Comparison of ENCODE assay signal across 15 cellular contexts in the genomic region with DNA sequence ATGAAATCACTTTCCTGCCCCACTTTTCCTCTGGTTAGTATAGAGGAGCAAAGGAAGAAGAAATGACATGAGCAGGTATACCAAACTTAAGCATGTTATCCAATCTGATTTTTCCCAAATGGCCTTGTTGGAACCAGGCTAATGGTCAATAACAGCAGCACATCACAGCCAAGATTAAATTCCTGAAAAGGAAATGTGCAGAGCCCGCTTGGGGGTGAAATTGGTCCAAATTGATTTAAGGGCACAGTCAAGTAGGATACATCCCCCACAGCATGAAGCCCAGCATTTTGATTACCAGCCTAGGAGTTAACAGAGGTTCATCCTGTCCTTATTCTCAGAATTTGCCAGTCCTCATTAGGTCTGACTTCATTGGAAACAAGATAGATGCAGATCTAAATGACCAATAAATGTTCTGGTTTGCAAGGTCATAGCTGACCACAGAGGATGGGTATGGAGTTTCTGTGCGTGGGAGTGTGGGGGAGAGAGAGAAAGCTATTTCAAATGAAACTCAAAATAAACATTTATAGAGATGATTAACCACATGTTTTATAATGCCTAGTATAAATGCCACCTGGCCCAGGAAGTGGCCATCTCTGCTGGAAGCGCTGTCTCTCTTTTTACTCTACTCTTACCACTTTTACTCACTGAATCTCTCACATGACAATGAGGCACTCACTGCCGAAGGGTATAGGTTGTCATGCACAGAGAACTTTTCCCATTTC. TPM values are rescaled to one million over a fixed set of nuclear protein-coding genes. Genes with fewer than 3 reads are reported as not detected.
DNase-seq lines count a peak whose midpoint lies in the region; ATAC-seq and TF ChIP-seq lines count a peak whose summit lies in the region.
"Had no signal": no experiment of that assay in that cellular context is flagged by ENCODE, and none has a peak within 500 bp of the region (broad histone marks: within the 10 kb centered on the region; RNA-seq: fewer than 3 reads in every experiment).

No MANE protein-coding gene starts in this region.

- POLR2A ChIA-PET in PC-3 (lab: Charles Lee; ENCODE audit: unreplicated experiment): interaction anchor here (0.6 kb wide), 2 partner anchors 294 to 1184 kb away, joined by 3 to 4 read pairs; no protein-coding TSS in a partner anchor

- H2AFZ ChIP-seq in PC-3 (ENCODE audit: low read length): no peak overlapping the region

- H3K4me2 ChIP-seq in PC-3 (ENCODE audit: low read length): peak overlapping the region; percentile 28

- DNase-seq in ELR (ENCODE audit: low read depth) (peak; percentile 56), PC-3 (peak; percentile 83), fibroblast of gingiva (ENCODE audit: low read depth) (peak; percentile 79), skeletal muscle cell (ENCODE audit: low read depth) (peak; percentile 41), upper lobe of left lung (no peak), GM13976 (ENCODE audit: low spot score) (no peak), germinal center (ENCODE audit: low spot score) (no peak)
- DNase-seq: activated CD4-positive, CD25-positive, alpha-beta regulatory T cell treated with anti-CD3 and anti-CD28 coated beads, Interleukin-2, amount 50 U/mL, for 72 hours; activated naive CD8-positive, alpha-beta T cell treated with anti-CD3 and anti-CD28 coated beads, Interleukin-2, amount 50 U/mL, for 24 hours; CD4-positive, CD25-positive, alpha-beta regulatory T cell; dermis blood vessel endothelial cell; stimulated activated CD4-positive, alpha-beta T cell treated with anti-CD3 and anti-CD28 coated beads, Interleukin-4, amount 100 ng/mL, for 24 hours had no signal

- H3K27me3 ChIP-seq in PC-3 (ENCODE audit: low read length): no peaks in the 10 kb centered on the region
- H3K27me3 ChIP-seq in upper lobe of left lung: no peaks in the 10 kb centered on the region

- no peaks in the 10 kb centered on the region for H3K9me3 ChIP-seq in PC-3 (ENCODE audit: low read length)
- no peaks in the 10 kb centered on the region for H3K9me3 ChIP-seq in upper lobe of left lung

- no peak for TF ChIP-seq CTCF in PC-3 (conservative IDR thresholded peaks at IDR 0.05; ENCODE audit: low read depth, low read length)
- no peak for TF ChIP-seq CTCF in upper lobe of left lung (IDR thresholded peaks at IDR 0.05)
- TF ChIP-seq CTCF in GM13976 (IDR thresholded peaks at IDR 0.05; ENCODE audit: borderline replicate concordance, control extremely low read depth, extremely low read depth, insufficient read depth, missing control alignments): no peak

- H3K79me2 ChIP-seq in PC-3 (ENCODE audit: low read length): no peaks in the 10 kb centered on the region

- no TSS peak for BruUV-seq in PC-3 (replicated peaks; lab: Mats Ljungman, UMichigan)

- ATAC-seq in PC-3 (peak; percentile 77), upper lobe of left lung (ENCODE audit: low FRiP score in 2 of 2) (no peak), HG02981 (IDR thresholded peaks at IDR 0.05; ENCODE audit: unreplicated experiment) (no peak)
- ATAC-seq: activated naive CD8-positive, alpha-beta T cell treated with anti-CD3 and anti-CD28 coated beads, Interleukin-2, amount 50 U/mL, for 24 hours; stimulated activated effector memory CD8-positive, alpha-beta T cell treated with anti-CD3 and anti-CD28 coated beads, Interleukin-12 subunit alpha, Interleukin-12 subunit beta, amount 100 ng/mL, for 72 hours had no signal

- H4K20me1 ChIP-seq in PC-3 (ENCODE audit: low read length): no peaks in the 10 kb centered on the region

- TF ChIP-seq EP300 in upper lobe of left lung (IDR thresholded peaks at IDR 0.05): no peak

- TF ChIP-seq POLR2A in upper lobe of left lung (IDR thresholded peaks at IDR 0.05): no peak

- WGBS in upper lobe of left lung, 2 donors: 83 to 88% methylated on average over 4 of the region's 4 CpGs

- in situ Hi-C loops in GM13976 (cut with MboI; ENCODE audit: low sequenced_read_pairs, unreplicated experiment): no loop called here

- intact Hi-C loops in PC-3 (cut with micrococcal nuclease): loop anchor here (5.0 kb wide), 1 partner anchor 72 kb away; no protein-coding TSS in a partner anchor

- no peaks in the 10 kb centered on the region for H3K36me3 ChIP-seq in PC-3 (ENCODE audit: low read depth, low read length)
- H3K36me3 ChIP-seq in upper lobe of left lung: no peaks in the 10 kb centered on the region

- no peaks in the 10 kb centered on the region for H3K9me2 ChIP-seq in PC-3 (replicated peaks; ENCODE audit: low read length)

- H3F3A ChIP-seq in PC-3 (ENCODE audit: low read length, unreplicated experiment): no peaks in the 10 kb centered on the region

- CTCF ChIA-PET in PC-3 (lab: Charles Lee): interaction anchor here (0.7 kb wide), 1 partner anchor 70 kb away, joined by 3 read pairs; no protein-coding TSS in a partner anchor

- H3K27ac ChIP-seq in PC-3 (ENCODE audit: low read length) (peak overlapping the region; percentile 83), upper lobe of left lung (peak overlapping the region in 1 of 4 donors; percentile 19)
- H3K27ac ChIP-seq: HL-60 had no signal

- peak overlapping the region; percentile 52 for H3K9ac ChIP-seq in PC-3 (ENCODE audit: low read length)

- H3K4me3 ChIP-seq in PC-3 (ENCODE audit: low read length) (no peak overlapping the region), skeletal muscle cell (ENCODE audit: low read depth, low read length) (no peak overlapping the region), upper lobe of left lung (no peak overlapping the region)

- H3K4me1 ChIP-seq in PC-3 (ENCODE audit: insufficient read depth, low read length) (peaks cover 69% of the 10 kb centered on the region), upper lobe of left lung (peaks cover 0 to 22% (median 4%) of the 10 kb centered on the region in 4 donors)

RNA-seq across cellular contexts. Expression of a gene that starts 38.7 kb away (rescaled TPM):
- total RNA-seq in PC-3 (2014; rRNA removed) (5.0 and 13.4 TPM in 2 replicates), upper lobe of left lung (10 to 100 TPM; 30.6 to 65.6 (median 53.5) TPM)

Comparison
In these comparisons a context has a peak if more than half of its experiments do, and no peak if none do; other contexts are left out.
1. DNase-seq: peak in ELR (single experiment), PC-3 (single experiment), fibroblast of gingiva (single experiment) and skeletal muscle cell (single experiment); none in upper lobe of left lung (0 of 2), GM13976 (single experiment) and germinal center (single experiment).